In genomic region chr20:24607402-24607801, GRCh38 we compare ENCODE assay signal across 24 cellular contexts.
DNase-seq lines count a peak whose midpoint lies in the region; TF ChIP-seq lines count a peak whose summit lies in the region.
"Had no signal": no experiment of that assay in that cellular context is flagged by ENCODE, and none has a peak within 500 bp of the region (broad histone marks: within the 10 kb centered on the region; RNA-seq: fewer than 3 reads in every experiment).

No MANE protein-coding gene starts in this region.

- no peak overlapping the region for H3K4me3 ChIP-seq in A673 (ENCODE audit: low read depth, low read length, poor library complexity, severe bottlenecking)
- no peak overlapping the region for H3K4me3 ChIP-seq in HEK293 (ENCODE audit: low read depth, low read length)
- no peak overlapping the region for H3K4me3 ChIP-seq in endodermal cell (ENCODE audit: low read length)
- H3K4me3 ChIP-seq: BLaER1 treated with 17β-estradiol and CSF1 and Interleukin-3, amounts not matched to agents 10 nM and 100 nM; GM12878 had no signal

- H3K9ac ChIP-seq in endodermal cell (ENCODE audit: extremely low read depth, low read length, poor library complexity, severe bottlenecking): no peak overlapping the region
- H3K9ac ChIP-seq: BLaER1 treated with 17β-estradiol and CSF1 and Interleukin-3, amounts not matched to agents 10 nM and 100 nM had no signal

- H3K36me3 ChIP-seq in A673 (ENCODE audit: insufficient read depth, low read length, poor library complexity, severe bottlenecking): peaks cover 1% of the 10 kb centered on the region
- no peaks in the 10 kb centered on the region for H3K36me3 ChIP-seq in HEK293 (ENCODE audit: control insufficient read depth in 2 of 2, insufficient read depth in 1 of 2, low read length in 2 of 2)
- no peaks in the 10 kb centered on the region for H3K36me3 ChIP-seq in endodermal cell (ENCODE audit: control insufficient read depth, insufficient read depth, low read length)
- H3K36me3 ChIP-seq: BLaER1 treated with 17β-estradiol and CSF1 and Interleukin-3, amounts not matched to agents 10 nM and 100 nM had no signal

- H3K27me3 Mint-ChIP-seq in endodermal cell (ENCODE audit: insufficient read depth) (peaks cover 43% of the 10 kb centered on the region), osteocyte (ENCODE audit: unreplicated experiment) (no peaks in the 10 kb centered on the region)
- H3K27me3 Mint-ChIP-seq: B cell had no signal

- POLR2A ChIA-PET in A673 (lab: Charles Lee; ENCODE audit: low non-redundant PET): no interaction called here
- POLR2A ChIA-PET in HEK293 (lab: Yijun Ruan, JAX): no interaction called here

- WGBS in endodermal cell (ENCODE audit: insufficient coverage in 1 of 2, insufficient read length in 1 of 2), 2 experiments: 82 to 94% methylated on average over 4 to 12 of the region's 12 CpGs

- DNase-seq in A673 (ENCODE audit: low spot score) (no peak), endodermal cell (peak; percentile 33), osteocyte (ENCODE audit: extremely low spot score, unreplicated experiment) (peak; percentile 70), HUDEP-2 (lab: John Stamatoyannopoulos, UW; ENCODE audit: unreplicated experiment in 76 of 76) (no peak), C1 segment of cervical spinal cord (lab: John Stamatoyannopoulos, UW) (no peak)
- no peak for DNase-seq in stimulated activated CD4-positive, alpha-beta T cell treated with anti-CD3 and anti-CD28 coated beads, Interleukin-2, amount 100 ng/mL, for 24 hours
- DNase-seq: 8988T; AML-193; CD4-positive, alpha-beta memory T cell; CD4-positive, CD25-positive, alpha-beta regulatory T cell; CD8-positive, alpha-beta memory T cell; COR-L47; DMS 273 treated with DMSO at 0.1 percent for 48 hours; DMS153; DMS53; DMS79; DND-41; EL; GDM1 had no signal

- no TSS peak for BruUV-seq in A673 (replicated peaks; lab: Mats Ljungman, UMichigan)

- no peaks in the 10 kb centered on the region for H3K27me3 ChIP-seq in A673 (replicated peaks; ENCODE audit: insufficient read depth, low read depth, low read length, poor library complexity)
- no peaks in the 10 kb centered on the region for H3K27me3 ChIP-seq in endodermal cell (ENCODE audit: control insufficient read depth, insufficient read depth, low read length, poor library complexity, severe bottlenecking)
- H3K27me3 ChIP-seq: BLaER1 treated with 17β-estradiol and CSF1 and Interleukin-3, amounts not matched to agents 10 nM and 100 nM had no signal

- H3K9me3 Mint-ChIP-seq in endodermal cell (no peaks in the 10 kb centered on the region), osteocyte (ENCODE audit: unreplicated experiment) (no peaks in the 10 kb centered on the region)

- peaks cover 59% of the 10 kb centered on the region for H3K4me1 ChIP-seq in A673 (ENCODE audit: insufficient read depth, low read length, poor library complexity, severe bottlenecking)
- H3K4me1 ChIP-seq in HEK293 (ENCODE audit: control insufficient read depth, insufficient read depth, low read length): no peaks in the 10 kb centered on the region
- peaks cover 10% of the 10 kb centered on the region for H3K4me1 ChIP-seq in endodermal cell (ENCODE audit: control insufficient read depth, insufficient read depth, low read length)

- H3K27ac ChIP-seq in A673 (ENCODE audit: low read depth, low read length, poor library complexity, severe bottlenecking) (peak overlapping the region; percentile 25), HEK293 (ENCODE audit: extremely low read depth, low read depth, low read length) (no peak overlapping the region), endodermal cell (ENCODE audit: low read depth, low read length) (no peak overlapping the region)

- no peak overlapping the region for H3K4me3 Mint-ChIP-seq in endodermal cell
- no peak overlapping the region for H3K4me3 Mint-ChIP-seq in osteocyte (ENCODE audit: unreplicated experiment)
- H3K4me3 Mint-ChIP-seq: B cell; CD14-positive monocyte; CD4-positive, alpha-beta memory T cell; CD4-positive, CD25-positive, alpha-beta regulatory T cell; CD8-positive, alpha-beta memory T cell had no signal

- intact Hi-C loops in A673 (cut with micrococcal nuclease; ENCODE audit: unreplicated experiment): no loop called here

- TF ChIP-seq CTCF in A673 (conservative IDR thresholded peaks at IDR 0.05; ENCODE audit: low read depth, low read length) (no peak), HEK293 (tag by site-specific recombination; IDR thresholded peaks at IDR 0.05) (no peak), endodermal cell (conservative IDR thresholded peaks at IDR 0.05) (no peak), osteocyte (IDR thresholded peaks at IDR 0.05) (no peak)

- CTCF ChIA-PET in A673 (lab: Charles Lee): no interaction called here
- CTCF ChIA-PET in HEK293 (lab: Yijun Ruan, JAX): no interaction called here

- no peak overlapping the region for H3K27ac Mint-ChIP-seq in endodermal cell
- no peak overlapping the region for H3K27ac Mint-ChIP-seq in osteocyte (ENCODE audit: unreplicated experiment)
- H3K27ac Mint-ChIP-seq: B cell; CD14-positive monocyte; CD4-positive, alpha-beta memory T cell; CD4-positive, CD25-positive, alpha-beta regulatory T cell; CD8-positive, alpha-beta memory T cell had no signal

- H3K36me3 Mint-ChIP-seq in endodermal cell (ENCODE audit: low read depth) (no peaks in the 10 kb centered on the region), osteocyte (ENCODE audit: unreplicated experiment) (no peaks in the 10 kb centered on the region)
- H3K36me3 Mint-ChIP-seq: CD14-positive monocyte; CD4-positive, alpha-beta memory T cell; CD4-positive, CD25-positive, alpha-beta regulatory T cell; CD8-positive, alpha-beta memory T cell had no signal

- peaks cover 16% of the 10 kb centered on the region for H3K4me1 Mint-ChIP-seq in endodermal cell
- peaks cover 9% of the 10 kb centered on the region for H3K4me1 Mint-ChIP-seq in osteocyte (ENCODE audit: unreplicated experiment)
- H3K4me1 Mint-ChIP-seq: CD14-positive monocyte; CD4-positive, alpha-beta memory T cell; CD4-positive, CD25-positive, alpha-beta regulatory T cell; CD8-positive, alpha-beta memory T cell had no signal

- H3K9me3 ChIP-seq in A673 (ENCODE audit: low read depth, low read length, poor library complexity, severe bottlenecking) (no peaks in the 10 kb centered on the region), HEK293 (ENCODE audit: control insufficient read depth, insufficient read depth, low read depth, low read length) (no peaks in the 10 kb centered on the region), endodermal cell (ENCODE audit: control insufficient read depth, low read length) (no peaks in the 10 kb centered on the region)

TF ChIP-seq in HEK293, 187 proteins besides CTCF, POLR2A, EP300 and RAD21:
- TF ChIP-seq, protein P1, sequence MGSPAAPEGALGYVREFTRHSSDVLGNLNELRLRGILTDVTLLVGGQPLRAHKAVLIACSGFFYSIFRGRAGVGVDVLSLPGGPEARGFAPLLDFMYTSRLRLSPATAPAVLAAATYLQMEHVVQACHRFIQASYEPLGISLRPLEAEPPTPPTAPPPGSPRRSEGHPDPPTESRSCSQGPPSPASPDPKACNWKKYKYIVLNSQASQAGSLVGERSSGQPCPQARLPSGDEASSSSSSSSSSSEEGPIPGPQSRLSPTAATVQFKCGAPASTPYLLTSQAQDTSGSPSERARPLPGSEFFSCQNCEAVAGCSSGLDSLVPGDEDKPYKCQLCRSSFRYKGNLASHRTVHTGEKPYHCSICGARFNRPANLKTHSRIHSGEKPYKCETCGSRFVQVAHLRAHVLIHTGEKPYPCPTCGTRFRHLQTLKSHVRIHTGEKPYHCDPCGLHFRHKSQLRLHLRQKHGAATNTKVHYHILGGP (tag by site-specific recombination; IDR thresholded peaks at IDR 0.05): no peak
- TF ChIP-seq, protein P2, sequence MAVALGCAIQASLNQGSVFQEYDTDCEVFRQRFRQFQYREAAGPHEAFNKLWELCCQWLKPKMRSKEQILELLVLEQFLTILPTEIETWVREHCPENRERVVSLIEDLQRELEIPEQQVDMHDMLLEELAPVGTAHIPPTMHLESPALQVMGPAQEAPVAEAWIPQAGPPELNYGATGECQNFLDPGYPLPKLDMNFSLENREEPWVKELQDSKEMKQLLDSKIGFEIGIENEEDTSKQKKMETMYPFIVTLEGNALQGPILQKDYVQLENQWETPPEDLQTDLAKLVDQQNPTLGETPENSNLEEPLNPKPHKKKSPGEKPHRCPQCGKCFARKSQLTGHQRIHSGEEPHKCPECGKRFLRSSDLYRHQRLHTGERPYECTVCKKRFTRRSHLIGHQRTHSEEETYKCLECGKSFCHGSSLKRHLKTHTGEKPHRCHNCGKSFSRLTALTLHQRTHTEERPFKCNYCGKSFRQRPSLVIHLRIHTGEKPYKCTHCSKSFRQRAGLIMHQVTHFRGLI (tag by site-specific recombination; IDR thresholded peaks at IDR 0.05): peak; percentile 81

Comparison
In these comparisons a context has a peak if more than half of its experiments do, and no peak if none do; other contexts are left out.
1. DNase-seq: peak in endodermal cell (single experiment) and osteocyte (single experiment); none in A673 (single experiment), HUDEP-2 (0 of 76), stimulated activated CD4-positive, alpha-beta T cell treated with anti-CD3 and anti-CD28 coated beads, Interleukin-2, amount 100 ng/mL, for 24 hours (0 of 2) and C1 segment of cervical spinal cord (0 of 14).